In genomic region chr13:33235078-33235477, GRCh38 we compare ENCODE assay signal across 1 cellular context.
TF ChIP-seq lines count a peak whose summit lies in the region.

No MANE protein-coding gene starts in this region.

TF ChIP-seq in SK-N-SH, 30 proteins besides CTCF, POLR2A, EP300 and RAD21 (continued from another document):
- no peak for TF ChIP-seq MEF2A (IDR thresholded peaks at IDR 0.05; ENCODE audit: borderline replicate concordance, low read depth)
- TF ChIP-seq JUND (IDR thresholded peaks at IDR 0.05) = peak; percentile 78
- TF ChIP-seq, protein P1, sequence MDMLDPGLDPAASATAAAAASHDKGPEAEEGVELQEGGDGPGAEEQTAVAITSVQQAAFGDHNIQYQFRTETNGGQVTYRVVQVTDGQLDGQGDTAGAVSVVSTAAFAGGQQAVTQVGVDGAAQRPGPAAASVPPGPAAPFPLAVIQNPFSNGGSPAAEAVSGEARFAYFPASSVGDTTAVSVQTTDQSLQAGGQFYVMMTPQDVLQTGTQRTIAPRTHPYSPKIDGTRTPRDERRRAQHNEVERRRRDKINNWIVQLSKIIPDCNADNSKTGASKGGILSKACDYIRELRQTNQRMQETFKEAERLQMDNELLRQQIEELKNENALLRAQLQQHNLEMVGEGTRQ (IDR thresholded peaks at IDR 0.05; ENCODE audit: borderline replicate concordance, low read depth, low read length) = no peak
- 0 out of 2 replicates have a peak, but pooled peaks have one; percentile 60 for TF ChIP-seq ZBTB33 (IDR thresholded peaks at IDR 0.05; ENCODE audit: borderline replicate concordance, low read depth)
- no peak for TF ChIP-seq TAF1 (IDR thresholded peaks at IDR 0.05; ENCODE audit: borderline replicate concordance, low read depth, low read length)
- TF ChIP-seq NFIC (IDR thresholded peaks at IDR 0.05; ENCODE audit: borderline replicate concordance) = peak; percentile 81
- peak; percentile 44; the same call in 1 of the 2 replicates for TF ChIP-seq FOSL2 (IDR thresholded peaks at IDR 0.05; ENCODE audit: borderline replicate concordance, low read depth)
- TF ChIP-seq TCF12 (IDR thresholded peaks at IDR 0.05) = peak; percentile 99
- no peak for TF ChIP-seq YY1 (IDR thresholded peaks at IDR 0.05; ENCODE audit: low read depth)
- TF ChIP-seq, protein P2, sequence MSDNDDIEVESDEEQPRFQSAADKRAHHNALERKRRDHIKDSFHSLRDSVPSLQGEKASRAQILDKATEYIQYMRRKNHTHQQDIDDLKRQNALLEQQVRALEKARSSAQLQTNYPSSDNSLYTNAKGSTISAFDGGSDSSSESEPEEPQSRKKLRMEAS (IDR thresholded peaks at IDR 0.05; ENCODE audit: low read depth) = peak; percentile 50; the same call in 1 of the 2 replicates
- no peak for TF ChIP-seq GABPA (IDR thresholded peaks at IDR 0.05; ENCODE audit: low read depth)
- TF ChIP-seq FOXM1 (IDR thresholded peaks at IDR 0.05; ENCODE audit: low read depth) = peak; percentile 39; the same call in 1 of the 2 replicates
- TF ChIP-seq POLR2AphosphoS5 (IDR thresholded peaks at IDR 0.05; ENCODE audit: low read depth, low read length) = peak; percentile 81
- peak; percentile 96 for TF ChIP-seq PBX3 (IDR thresholded peaks at IDR 0.05)
